8 cellular contexts compared by ENCODE assay signal in genomic region chr17:7251330-7252175, GRCh38. TPM values are rescaled to one million over a fixed set of nuclear protein-coding genes. Genes with fewer than 3 reads are reported as not detected.
DNase-seq lines count a peak whose midpoint lies in the region; ATAC-seq, FAIRE-seq and TF ChIP-seq lines count a peak whose summit lies in the region.

Gene CTDNEP1 (minus strand): TSS chr17:7251734. CDS start chr17:7251296, 438 bp downstream.

- FAIRE-seq in GM18507 (lab: Jason Lieb, UNC) = peak; percentile 100

- peaks cover 0 to 21% of the 10 kb centered on the region in 2 donors for H3K4me1 ChIP-seq in uterus

- no peaks in the 10 kb centered on the region for H3K36me3 ChIP-seq in uterus

- peak in 1 of 2 donors; percentile 43 for TF ChIP-seq POLR2A in uterus (IDR thresholded peaks at IDR 0.05)

- TF ChIP-seq CTCF in astrocyte of the cerebellum (IDR thresholded peaks at IDR 0.05; ENCODE audit: low read depth, low read length, missing control alignments) (no peak), uterus (IDR thresholded peaks at IDR 0.05) (no peak)

- H3K27me3 ChIP-seq in uterus = no peaks in the 10 kb centered on the region

- peak within 1 kb of the TSS; percentile 84 for H3K4me3 ChIP-seq in astrocyte of the cerebellum (ENCODE audit: low read depth, low read length)
- peak within 1 kb of the TSS; percentile 68 to 73 for H3K4me3 ChIP-seq in uterus

- in situ Hi-C loops in astrocyte of the cerebellum (cut with HindIII; ENCODE audit: low sequenced_read_pairs) = no loop called here

- H3K27ac ChIP-seq in uterus = peak within 1 kb of the TSS; percentile 97 to 98

- no peaks in the 10 kb centered on the region for H3K9me3 ChIP-seq in uterus

- DNase-seq in GM18507 (ENCODE audit: extremely low spot score, insufficient read length, low read depth) (peak; percentile 95), NCI-H2029 treated with DMSO at 0.1 percent for 48 hours (lab: John Stamatoyannopoulos, UW) (peak; percentile 89), T-helper 9 cell (peak; percentile 99), astrocyte of the cerebellum (ENCODE audit: low read depth) (peak; percentile 99), hepatic stellate cell (ENCODE audit: low spot score) (peak; percentile 99), putamen (ENCODE audit: low spot score) (peak; percentile 99), uterus (peak; percentile 97 to 99)

- peak; percentile 86 for ATAC-seq in HG02981 (IDR thresholded peaks at IDR 0.05; ENCODE audit: unreplicated experiment)

- intact Hi-C loops in uterus (cut with DNase I; ENCODE audit: low total_unique reads) = no loop called here

RNA-seq across cellular contexts. Expression of gene CTDNEP1, which starts in this region (rescaled TPM):
- 100 to 1,000 TPM in 1 of 4 donors, 10 to 100 TPM in 3; 13.8 to 115 (median 37.2) TPM for total RNA-seq in uterus

Comparison
In these comparisons a context has a peak if more than half of its experiments do, and no peak if none do; other contexts are left out.
1. Peak in every context shown above with its lines: DNase-seq, ATAC-seq, H3K4me3 ChIP-seq and H3K27ac ChIP-seq.